In the genomic region with DNA sequence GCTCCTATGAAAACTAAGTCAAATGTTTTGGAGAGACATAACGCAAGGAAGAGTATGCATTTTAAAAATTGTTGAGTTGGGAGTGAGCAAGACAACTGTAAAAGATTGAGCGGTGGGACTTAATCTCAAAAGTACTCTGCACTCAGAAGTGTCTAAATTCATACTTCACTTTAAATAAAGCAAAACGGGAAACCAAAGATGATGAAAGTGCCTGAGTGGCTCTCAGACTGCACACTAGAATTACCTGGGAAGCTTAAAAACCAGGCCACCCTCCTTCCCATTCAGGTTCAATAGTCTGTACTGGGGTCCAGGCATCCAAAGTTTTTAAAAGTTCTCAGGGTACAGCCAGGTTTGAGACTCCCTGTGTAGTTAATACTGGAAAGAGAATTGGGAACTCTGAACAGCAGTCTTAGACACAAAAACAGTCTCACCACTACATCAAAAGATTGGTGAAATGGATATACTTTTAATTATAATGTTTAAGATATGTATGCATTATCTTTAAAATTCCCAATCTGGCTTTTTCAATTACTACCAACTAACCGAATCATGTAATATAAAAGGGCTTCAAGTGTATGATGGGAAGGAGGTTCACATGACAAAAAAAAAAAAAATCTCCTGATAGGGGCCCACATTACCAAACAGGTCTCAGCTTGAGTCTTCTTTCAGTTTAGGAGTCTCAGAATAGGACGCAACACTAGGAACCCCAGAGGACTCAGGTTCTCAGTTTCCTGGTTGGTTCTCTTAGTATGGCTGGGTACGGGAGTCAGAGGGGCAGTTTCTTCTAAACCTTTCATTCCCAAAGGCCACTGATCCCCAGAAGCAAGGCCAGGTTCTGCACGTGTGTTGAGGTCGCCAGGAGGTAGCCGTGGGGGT, we compare ENCODE assay signal across 8 cellular contexts. TPM values are rescaled to one million over a fixed set of nuclear protein-coding genes. Genes with fewer than 3 reads are reported as not detected.
DNase-seq lines count a peak whose midpoint lies in the region; TF ChIP-seq lines count a peak whose summit lies in the region.

No MANE protein-coding gene starts in this region.

- H3K9ac ChIP-seq in colonic mucosa (ENCODE audit: low read depth in 2 of 2, low read length in 2 of 2), result peak overlapping the region; percentile 79 to 98

- no peaks in the 10 kb centered on the region for H3K9me3 Mint-ChIP-seq in mesothelial cell of epicardium

- H3K79me2 ChIP-seq in OCI-LY7 (ENCODE audit: insufficient read depth, low read depth, low read length), result peaks cover 14% of the 10 kb centered on the region; the same call in 1 of the 2 replicates

- no peaks in the 10 kb centered on the region for H3K36me3 Mint-ChIP-seq in mesothelial cell of epicardium

- POLR2A ChIA-PET in OCI-LY7 (lab: Charles Lee), result interaction anchor here (0.6 to 2.9 kb wide), 6 partner anchors 21 to 781 kb away, joined by 3 to 13 read pairs (median 4); partner anchors contain the start of gene BCL2L2

- H3K27me3 ChIP-seq in colonic mucosa (no peaks in the 10 kb centered on the region), vagina (no peaks in the 10 kb centered on the region)

- peaks cover 2% of the 10 kb centered on the region for H3K27me3 Mint-ChIP-seq in mesothelial cell of epicardium (ENCODE audit: low read depth)

- peak overlapping the region; percentile 94 for H3K27ac Mint-ChIP-seq in mesothelial cell of epicardium

- no peaks in the 10 kb centered on the region for H3K36me3 ChIP-seq in OCI-LY7 (ENCODE audit: insufficient read depth, low read length)
- H3K36me3 ChIP-seq in colonic mucosa, result no peaks in the 10 kb centered on the region
- no peaks in the 10 kb centered on the region for H3K36me3 ChIP-seq in vagina

- DNase-seq in DMS53 (lab: John Stamatoyannopoulos, UW), result peak; percentile 27
- DNase-seq in DMS53 treated with DMSO at 0.1 percent for 48 hours (lab: John Stamatoyannopoulos, UW; ENCODE audit: unreplicated experiment), result no peak
- peak; percentile 56 for DNase-seq in OCI-LY7 (ENCODE audit: low spot score)
- DNase-seq in colonic mucosa, result peak; percentile 34
- no peak for DNase-seq in mesothelial cell of epicardium (ENCODE audit: low spot score in 2 of 2, unreplicated experiment in 2 of 2)
- no peak for DNase-seq in vagina (ENCODE audit: extremely low spot score in 2 of 2)
- no peak for DNase-seq in NCI-H524 treated with DMSO at 0.1 percent for 48 hours (lab: John Stamatoyannopoulos, UW)
- DNase-seq in OCI-M2 (lab: John Stamatoyannopoulos, UW; ENCODE audit: unreplicated experiment), result no peak

- CTCF ChIA-PET in OCI-LY7 (lab: Charles Lee; ENCODE audit: unreplicated experiment), result no interaction called here

- H3K4me2 ChIP-seq in OCI-LY7 (ENCODE audit: low read length), result peak overlapping the region; percentile 84

- H3K4me1 ChIP-seq in OCI-LY7 (ENCODE audit: insufficient read depth, low read length, poor library complexity, severe bottlenecking) (peaks cover 13% of the 10 kb centered on the region), colonic mucosa (peaks cover 4% of the 10 kb centered on the region), vagina (peaks cover 20% of the 10 kb centered on the region)

- no peaks in the 10 kb centered on the region for H4K20me1 ChIP-seq in OCI-LY7 (ENCODE audit: insufficient read depth, low read length)

- BruUV-seq in OCI-LY7 (replicated peaks; lab: Mats Ljungman, UMichigan), result TSS peak; percentile 61

- no peak for TF ChIP-seq CTCF in OCI-LY7 (conservative IDR thresholded peaks at IDR 0.05; ENCODE audit: low read length)
- no peak for TF ChIP-seq CTCF in colonic mucosa (IDR thresholded peaks at IDR 0.05)
- TF ChIP-seq CTCF in mesothelial cell of epicardium (IDR thresholded peaks at IDR 0.05; ENCODE audit: unreplicated experiment), result no peak
- no peak for TF ChIP-seq CTCF in vagina (IDR thresholded peaks at IDR 0.05)

- H2AFZ ChIP-seq in OCI-LY7 (ENCODE audit: low read length), result peak overlapping the region; percentile 72; the same call in 1 of the 2 replicates

- H3K4me3 ChIP-seq in OCI-LY7 (ENCODE audit: low read depth, low read length, poor library complexity, severe bottlenecking), result peak overlapping the region; percentile 91
- H3K4me3 ChIP-seq in colonic mucosa, result peak overlapping the region; percentile 70
- peak overlapping the region; percentile 89 to 91 for H3K4me3 ChIP-seq in vagina

- intact Hi-C loops in OCI-LY7 (cut with micrococcal nuclease; ENCODE audit: unreplicated experiment), result loop anchor here (5.0 kb wide), 1 partner anchor 163 kb away; no protein-coding TSS in a partner anchor
- intact Hi-C loops in colonic mucosa (cut with DNase I), result no loop called here
- intact Hi-C loops in vagina (cut with DNase I), result no loop called here

- H3K9me3 ChIP-seq in OCI-LY7 (ENCODE audit: low read length) (no peaks in the 10 kb centered on the region), colonic mucosa (no peaks in the 10 kb centered on the region), vagina (no peaks in the 10 kb centered on the region)

- H3K4me3 Mint-ChIP-seq in mesothelial cell of epicardium, result peak overlapping the region; percentile 96

- H3K9me2 ChIP-seq in OCI-LY7 (ENCODE audit: insufficient read depth, low read length), result no peaks in the 10 kb centered on the region

- H3K27ac ChIP-seq in OCI-LY7 (ENCODE audit: low read depth, low read length, poor library complexity, severe bottlenecking) (peak overlapping the region; percentile 9), colonic mucosa (peak overlapping the region; percentile 99), vagina (peak overlapping the region; percentile 98)

- TF ChIP-seq POLR2A in vagina (IDR thresholded peaks at IDR 0.05), result no peak

- peaks cover 22% of the 10 kb centered on the region for H3K4me1 Mint-ChIP-seq in mesothelial cell of epicardium

RNA-seq across cellular contexts. Expression of gene HOMEZ, which starts 1.0 kb away (rescaled TPM):
- 6.3 and 7.1 TPM in 2 replicates for total RNA-seq in OCI-LY7 (2014; rRNA removed; shearing (Covaris generic))
- total RNA-seq in OCI-LY7 (2022) (16.5 and 17.2 TPM in 2 replicates), colonic mucosa (10 to 100 TPM; 16.5 to 21.9 TPM), mesothelial cell of epicardium (11.9 to 14.4 TPM (median 13.7 TPM) in 3 replicates), vagina (13.5 TPM)

RNA-seq across cellular contexts. Expression of gene PPP1R3E, which starts 17.8 kb away (rescaled TPM):
- total RNA-seq in OCI-LY7 (2014; rRNA removed; shearing (Covaris generic)), result 24.4 and 31.0 TPM in 2 replicates
- total RNA-seq in OCI-LY7 (2022) (95.5 and 102 TPM in 2 replicates), colonic mucosa (10 to 100 TPM in 1 of 2 donors, 1 to 10 TPM in 1; 7.6 to 12.6 TPM), mesothelial cell of epicardium (9.3 to 11.5 TPM (median 10.7 TPM) in 3 replicates), vagina (8.6 TPM)

RNA-seq across cellular contexts. Expression of gene BCL2L2, which starts 21.7 kb away (rescaled TPM):
- 7.2 and 8.6 TPM in 2 replicates for total RNA-seq in OCI-LY7 (2014; rRNA removed; shearing (Covaris generic))
- total RNA-seq in OCI-LY7 (2022) (17.4 and 18.0 TPM in 2 replicates), colonic mucosa (10 to 100 TPM; 26.2 to 42.7 TPM), mesothelial cell of epicardium (27.1 to 30.1 TPM (median 27.9 TPM) in 3 replicates), vagina (31.7 TPM)

RNA-seq across cellular contexts. Expression of gene PABPN1, which starts 36.4 kb away (rescaled TPM):
- 120 and 167 TPM in 2 replicates for total RNA-seq in OCI-LY7 (2014; rRNA removed; shearing (Covaris generic))
- total RNA-seq in OCI-LY7 (2022), result 314 and 319 TPM in 2 replicates
- 100 to 1,000 TPM; 122 to 197 TPM for total RNA-seq in colonic mucosa
- 354 to 362 TPM (median 361 TPM) in 3 replicates for total RNA-seq in mesothelial cell of epicardium
- total RNA-seq in vagina, result 66.0 TPM

RNA-seq across cellular contexts. Expression of gene RNF212B, which starts 47.2 kb away (rescaled TPM):
- total RNA-seq in OCI-LY7 (2014; rRNA removed; shearing (Covaris generic)), result not detected in 2 replicates
- total RNA-seq in OCI-LY7 (2022) (not detected in 2 replicates), colonic mucosa (not detected), mesothelial cell of epicardium (not detected in 3 replicates), vagina (not detected)

Comparison
In these comparisons a context has a peak if more than half of its experiments do, and no peak if none do; other contexts are left out.
1. DNase-seq: peak in DMS53 (single experiment), OCI-LY7 (single experiment) and colonic mucosa (single experiment); none in DMS53 treated with DMSO at 0.1 percent for 48 hours (single experiment), mesothelial cell of epicardium (0 of 2), vagina (0 of 2), NCI-H524 treated with DMSO at 0.1 percent for 48 hours (single experiment) and OCI-M2 (single experiment).
2. H3K27ac ChIP-seq: peak in every context shown above with its lines; median percentile 99 in colonic mucosa; 98 in vagina; 9 in OCI-LY7.
3. Peak in every context shown above with its lines, with median percentiles within 50 percentile points of each other: H3K4me3 ChIP-seq.